Comparison of ENCODE assay signal across 13 cellular contexts in the genomic region with DNA sequence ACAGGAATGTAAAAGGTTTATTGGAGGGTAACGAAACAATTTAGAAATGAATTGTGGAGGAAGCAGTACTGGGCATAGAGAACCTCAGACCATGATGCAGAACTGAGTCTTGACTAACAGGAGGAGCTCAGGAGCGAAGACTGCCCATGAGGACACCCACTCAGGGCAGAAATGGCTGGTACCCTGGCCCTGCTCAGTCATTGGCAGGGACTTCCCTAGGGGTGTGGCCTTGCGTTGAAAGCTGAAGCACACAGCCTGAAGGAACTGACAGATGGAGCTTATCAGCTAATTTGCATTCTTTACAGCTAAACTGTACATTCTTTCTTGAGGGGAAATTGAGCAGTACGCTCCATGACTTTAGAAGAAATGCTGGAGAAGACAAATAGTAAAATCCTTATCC. TPM values are rescaled to one million over a fixed set of nuclear protein-coding genes. Genes with fewer than 3 reads are reported as not detected.
DNase-seq lines count a peak whose midpoint lies in the region; ATAC-seq, FAIRE-seq and TF ChIP-seq lines count a peak whose summit lies in the region.
"Had no signal": no experiment of that assay in that cellular context is flagged by ENCODE, and none has a peak within 500 bp of the region (broad histone marks: within the 10 kb centered on the region; RNA-seq: fewer than 3 reads in every experiment).

No MANE protein-coding gene starts in this region.

- peaks cover 54% of the 10 kb centered on the region for H3K36me3 Mint-ChIP-seq in brain

- peak overlapping the region; percentile 26 to 90 (median 48) for H3K27ac Mint-ChIP-seq in brain
- H3K27ac Mint-ChIP-seq: nephron progenitor cell had no signal

- H3K27me3 Mint-ChIP-seq in brain, result peaks cover 3% of the 10 kb centered on the region

- H3K79me2 ChIP-seq in HepG2 (ENCODE audit: insufficient read depth, low read length), result no peaks in the 10 kb centered on the region

- TF ChIP-seq EP300 in HepG2 (IDR thresholded peaks at IDR 0.05; ENCODE audit: low read depth in 2 of 2, low read length in 2 of 2), result no peak
- no peak for TF ChIP-seq EP300 in HepG2 (CRISPR knock-in tag; IDR thresholded peaks at IDR 0.05; ENCODE audit: borderline replicate concordance)

- no peak overlapping the region for H2AFZ ChIP-seq in HepG2 (ENCODE audit: low read length)
- H2AFZ ChIP-seq: GM23248 had no signal

- no peaks in the 10 kb centered on the region for H3K9me3 ChIP-seq in HepG2 (ENCODE audit: low read length)

- no peak overlapping the region for H3K9ac ChIP-seq in HepG2 (ENCODE audit: insufficient read depth, low read depth, low read length)
- H3K9ac ChIP-seq: GM23248 had no signal

- 98% methylated on average over 4 of the region's 4 CpGs for WGBS in HepG2 (ENCODE audit: low lambda C conversion rate)

- H3K4me3 Mint-ChIP-seq in brain, result no peak overlapping the region
- H3K4me3 Mint-ChIP-seq: nephron progenitor cell had no signal

- ATAC-seq in HepG2 (peak; percentile 29; the same call in 2 of the 3 replicates), HG02763 (IDR thresholded peaks at IDR 0.05; ENCODE audit: unreplicated experiment) (no peak), HG03460 (IDR thresholded peaks at IDR 0.05; ENCODE audit: unreplicated experiment) (no peak)

- H3K36me3 ChIP-seq in HepG2 (replicated peaks in 1 of 2; ENCODE audit: control insufficient read depth in 1 of 2, insufficient read depth in 2 of 2, low read length in 2 of 2), result peaks cover 7 to 21% of the 10 kb centered on the region in 2 experiments

- CTCF ChIA-PET in HepG2 (lab: Yijun Ruan, JAX; ENCODE audit: low intra/inter-chr PET ratio, low total read pairs), result no interaction called here

- H3K4me1 Mint-ChIP-seq in brain, result peaks cover 14% of the 10 kb centered on the region
- H3K4me1 Mint-ChIP-seq: nephron progenitor cell had no signal

- H3K9me3 Mint-ChIP-seq in brain, result no peaks in the 10 kb centered on the region
- H3K9me3 Mint-ChIP-seq: nephron progenitor cell had no signal

- H3K27ac ChIP-seq in HepG2 (ENCODE audit: extremely low read length, insufficient read depth, low read length), result no peak overlapping the region
- H3K27ac ChIP-seq: GM23248 had no signal

- no TSS peak for BruUV-seq in HepG2 (replicated peaks; lab: Mats Ljungman, UMichigan)

- H3K4me2 ChIP-seq in HepG2 (ENCODE audit: low read depth, low read length), result no peak overlapping the region

- H4K20me1 ChIP-seq in HepG2 (ENCODE audit: insufficient read depth, low read length), result peaks cover 4% of the 10 kb centered on the region; the same call in 1 of the 2 replicates

- intact Hi-C loops in HepG2 (cut with micrococcal nuclease; ENCODE audit: unreplicated experiment), result no loop called here

- no peak for FAIRE-seq in HepG2 (lab: Jason Lieb, UNC)

- H3K27me3 ChIP-seq in HepG2 (ENCODE audit: control insufficient read depth in 1 of 2, insufficient read depth in 2 of 2, low read length in 2 of 2), result no peaks in the 10 kb centered on the region

- DNase-seq in EH (ENCODE audit: low read depth), result peak; percentile 56
- DNase-seq in NCI-H226, result peak; percentile 19
- no peak for DNase-seq in HepG2 (ENCODE audit: low spot score)
- no peak for DNase-seq in effector CD8-positive, alpha-beta T cell (lab: John Stamatoyannopoulos, UW)
- DNase-seq in DMS153 treated with DMSO at 0.1 percent for 48 hours (lab: John Stamatoyannopoulos, UW; ENCODE audit: unreplicated experiment), result no peak
- DNase-seq: activated CD4-positive, alpha-beta T cell treated with anti-CD3 and anti-CD28 coated beads for 48 hours; activated naive CD4-positive, alpha-beta T cell treated with anti-CD3 and anti-CD28 coated beads, Interleukin-2, amount 50 U/mL, for 16 hours; effector CD4-positive, alpha-beta T cell; GM23248; nephron progenitor cell had no signal

- no peaks in the 10 kb centered on the region for H3K4me1 ChIP-seq in HepG2 (ENCODE audit: insufficient read depth, low read length)

- TF ChIP-seq CTCF in brain (conservative IDR thresholded peaks at IDR 0.05) (no peak), HepG2 (CRISPR knock-in tag; IDR thresholded peaks at IDR 0.05) (no peak)

- in situ Hi-C loops in HepG2 (cut with HindIII; ENCODE audit: extremely low pct_ligation_motif_present, low pct_unique_long_range_greater_than_20kb), result no loop called here

- POLR2A ChIA-PET in HepG2 (lab: Yijun Ruan, JAX), result no interaction called here

- TF ChIP-seq RAD21 in HepG2 (CRISPR knock-in tag; IDR thresholded peaks at IDR 0.05), result no peak

- H3K4me3 ChIP-seq in HepG2 (replicated peaks in 1 of 3; ENCODE audit: insufficient read depth in 1 of 3, low read depth in 2 of 3, low read length in 3 of 3), result no peak overlapping the region
- H3K4me3 ChIP-seq: GM23248 had no signal

- no peak for TF ChIP-seq POLR2A in HepG2 (IDR thresholded peaks at IDR 0.05; ENCODE audit: insufficient read depth in 1 of 2, low read depth in 2 of 2, low read length in 2 of 2)

TF ChIP-seq in HepG2, 621 proteins besides CTCF, POLR2A, EP300 and RAD21:
- TF ChIP-seq MTF1 (CRISPR knock-in tag; IDR thresholded peaks at IDR 0.05) (no peak), RBM22 (optimal IDR thresholded peaks at IDR 0.05; ENCODE audit: low read length) (peak; percentile 76), AKAP8 (CRISPR knock-in tag; IDR thresholded peaks at IDR 0.05) (no peak), SNRNP70 (IDR thresholded peaks at IDR 0.05; ENCODE audit: low read depth, low read length) (no peak), NR2F2 (IDR thresholded peaks at IDR 0.05; ENCODE audit: borderline replicate concordance, low read depth) (no peak), SYNCRIP (IDR thresholded peaks at IDR 0.05; ENCODE audit: insufficient read depth, low read depth, low read length) (no peak)

RNA-seq across cellular contexts. Expression of a gene that starts 57.1 kb away (rescaled TPM):
- polyA plus RNA-seq in brain (ENCODE audit: insufficient read depth, low read depth, low replicate concordance) (7.3 TPM), HepG2 (2011; rRNA removed) (84.7 and 96.9 TPM in 2 replicates)
- 11.9 and 12.0 TPM in 2 replicates for total RNA-seq in HepG2 (2016; rRNA removed; fragmentation: Illumina TruSeq; extraction: Trizol)
- total RNA-seq in HepG2 (2016; cell fraction: cytosol; rRNA removed; fragmentation: Illumina TruSeq; extraction: Trizol; ENCODE audit: low read depth), result 14.8 and 16.0 TPM in 2 replicates
- 11.1 and 15.0 TPM in 2 replicates for total RNA-seq in HepG2 (2016; cell fraction: insoluble cytoplasmic fraction; rRNA removed; fragmentation: Illumina TruSeq; extraction: Trizol)
- total RNA-seq in HepG2 (2016; cell fraction: membrane; rRNA removed; fragmentation: Illumina TruSeq; extraction: Trizol), result 5.0 and 6.4 TPM in 2 replicates
- total RNA-seq in HepG2 (2016; cell fraction: nucleus; rRNA removed; fragmentation: Illumina TruSeq; extraction: Trizol), result 14.8 and 15.2 TPM in 2 replicates
- polyA plus RNA-seq in HepG2 (2011; cell fraction: cytosol; rRNA removed), result 30.7 and 32.7 TPM in 2 replicates
- polyA plus RNA-seq in HepG2 (2011; cell fraction: nucleus; rRNA removed), result 67.8 and 93.1 TPM in 2 replicates
- polyA plus RNA-seq in HepG2 (2012), result 25.5 and 44.1 TPM in 2 replicates
- 0.77 and 0.79 TPM in 2 replicates for polyA plus RNA-seq in HepG2 (2016; cell fraction: cytosol; fragmentation: Illumina TruSeq; extraction: Trizol; ENCODE audit: low read depth)
- 7.5 and 10.2 TPM in 2 replicates for polyA plus RNA-seq in HepG2 (2016; cell fraction: insoluble cytoplasmic fraction; fragmentation: Illumina TruSeq; extraction: Trizol; ENCODE audit: low read depth)
- polyA plus RNA-seq in HepG2 (2016; cell fraction: membrane; fragmentation: Illumina TruSeq; extraction: Trizol; ENCODE audit: low read depth), result 2.4 and 2.7 TPM in 2 replicates
- 10.4 and 11.5 TPM in 2 replicates for polyA plus RNA-seq in HepG2 (2016; cell fraction: nucleus; fragmentation: Illumina TruSeq; extraction: Trizol; ENCODE audit: insufficient read depth, low read depth)
- polyA minus RNA-seq in HepG2 (2011; rRNA and poly(A)+ RNA removed; ENCODE audit: low replicate concordance), result 33.6 and 117 TPM in 2 replicates
- 65.8 and 77.1 TPM in 2 replicates for polyA minus RNA-seq in HepG2 (2011; cell fraction: cytosol; rRNA and poly(A)+ RNA removed)
- 205 and 237 TPM in 2 replicates for polyA minus RNA-seq in HepG2 (2011; cell fraction: nucleus; rRNA and poly(A)+ RNA removed)

Comparison
In these comparisons a context has a peak if more than half of its experiments do, and no peak if none do; other contexts are left out.
1. DNase-seq: peak in EH (single experiment) and NCI-H226 (single experiment); none in HepG2 (single experiment), effector CD8-positive, alpha-beta T cell (single experiment) and DMS153 treated with DMSO at 0.1 percent for 48 hours (single experiment).